28 cellular contexts compared by ENCODE assay signal in genomic region chr9:115393976-115394775, GRCh38.
A peak's percentile ranks its signal among the peaks of the same experiment; 100 is the strongest.
DNase-seq lines count a peak whose midpoint lies in the region; ATAC-seq and TF ChIP-seq lines count a peak whose summit lies in the region.
"Had no signal": no experiment of that assay in that cellular context is flagged by ENCODE, and none has a peak within 500 bp of the region (broad histone marks: within the 10 kb centered on the region; RNA-seq: fewer than 3 reads in every experiment).

No MANE protein-coding gene starts in this region.

- H3K27ac ChIP-seq in breast epithelium (no peak overlapping the region), mammary epithelial cell (ENCODE audit: insufficient read depth, low read depth, low read length) (peak overlapping the region; percentile 13), transverse colon (no peak overlapping the region)
- H3K27ac ChIP-seq: body of pancreas, esophagus muscularis mucosa, HL-60, lower lobe of right lung had no signal

- intact Hi-C loops in MCF 10A (cut with micrococcal nuclease) = no loop called here
- intact Hi-C loops in breast epithelium (cut with DNase I; ENCODE audit: low total_unique reads) = no loop called here
- intact Hi-C loops in mammary epithelial cell (cut with micrococcal nuclease) = no loop called here
- intact Hi-C loops in activated CD4-positive, alpha-beta T cell treated with anti-CD3 and anti-CD28 coated beads for 36 hours (cut with DNase I, micrococcal nuclease) = no loop called here
- intact Hi-C loops in transverse colon (cut with DNase I; ENCODE audit: low total_unique reads) = no loop called here

- no peaks in the 10 kb centered on the region for H3K79me2 ChIP-seq in mammary epithelial cell (ENCODE audit: insufficient read depth, low read length)

- no peak overlapping the region for H3K27ac Mint-ChIP-seq in MCF 10A (ENCODE audit: low read depth, unreplicated experiment)
- H3K27ac Mint-ChIP-seq in activated CD4-positive, alpha-beta T cell treated with anti-CD3 and anti-CD28 coated beads for 36 hours = no peak overlapping the region
- H3K27ac Mint-ChIP-seq: activated B cell treated with CpG ODN at 0.5 μM for 24 hours; activated CD4-positive, alpha-beta memory T cell treated with anti-CD3 and anti-CD28 coated beads for 36 hours; activated naive CD8-positive, alpha-beta T cell treated with anti-CD3 and anti-CD28 coated beads, Interleukin-2, amount 10 ng/mL, durations not matched to agents 7 days and 5 days; B cell; progenitor cell of endocrine pancreas; type B pancreatic cell had no signal

- H3K4me1 Mint-ChIP-seq in MCF 10A (ENCODE audit: insufficient read depth, unreplicated experiment) = peaks cover 5% of the 10 kb centered on the region
- no peaks in the 10 kb centered on the region for H3K4me1 Mint-ChIP-seq in activated CD4-positive, alpha-beta T cell treated with anti-CD3 and anti-CD28 coated beads for 36 hours
- H3K4me1 Mint-ChIP-seq: activated B cell treated with CpG ODN at 0.5 μM for 24 hours, B cell, neural crest cell had no signal

- dilution Hi-C loops in mammary epithelial cell (cut with HindIII; ENCODE audit: low sequenced_read_pairs) = no loop called here

- H3K9me3 Mint-ChIP-seq in MCF 10A (ENCODE audit: unreplicated experiment) = no peaks in the 10 kb centered on the region
- H3K9me3 Mint-ChIP-seq in activated CD4-positive, alpha-beta T cell treated with anti-CD3 and anti-CD28 coated beads for 36 hours (ENCODE audit: low read depth) = no peaks in the 10 kb centered on the region
- H3K9me3 Mint-ChIP-seq: activated B cell treated with CpG ODN at 0.5 μM for 24 hours; activated CD4-positive, alpha-beta memory T cell treated with anti-CD3 and anti-CD28 coated beads for 36 hours; activated naive CD8-positive, alpha-beta T cell treated with anti-CD3 and anti-CD28 coated beads, Interleukin-2, amount 10 ng/mL, durations not matched to agents 7 days and 5 days had no signal

- whole genome bisulfite sequencing in mammary epithelial cell (ENCODE audit: low coverage, missing lambda C conversion rate) = 72% methylated on average over 7 of the region's 7 CpGs
- 78 to 84% methylated on average over 5 to 7 of the region's 7 CpGs for WGBS in transverse colon (ENCODE audit: low coverage in 1 of 2), 2 donors

- no peaks in the 10 kb centered on the region for H4K20me1 ChIP-seq in mammary epithelial cell (ENCODE audit: insufficient read depth, low read length)

- H3K36me3 ChIP-seq in breast epithelium (no peaks in the 10 kb centered on the region), mammary epithelial cell (ENCODE audit: insufficient read depth, low read length) (no peaks in the 10 kb centered on the region), transverse colon (no peaks in the 10 kb centered on the region)
- H3K36me3 ChIP-seq: esophagus muscularis mucosa, lower lobe of right lung had no signal

- H3K27me3 ChIP-seq in breast epithelium (no peaks in the 10 kb centered on the region), mammary epithelial cell (ENCODE audit: insufficient read depth, low read length) (no peaks in the 10 kb centered on the region), transverse colon (no peaks in the 10 kb centered on the region)
- H3K27me3 ChIP-seq: body of pancreas, esophagus muscularis mucosa had no signal

- TF ChIP-seq POLR2A in breast epithelium (IDR thresholded peaks at IDR 0.05) (no peak), transverse colon (IDR thresholded peaks at IDR 0.05) (no peak)

- H3K4me3 ChIP-seq in breast epithelium = no peak overlapping the region
- H3K4me3 ChIP-seq in mammary epithelial cell (replicated peaks in 1 of 3; ENCODE audit: insufficient read depth in 1 of 3, low read depth in 2 of 3, low read length in 3 of 3) = no peak overlapping the region
- no peak overlapping the region for H3K4me3 ChIP-seq in transverse colon
- H3K4me3 ChIP-seq: body of pancreas, esophagus muscularis mucosa, lower lobe of right lung had no signal

- in situ Hi-C loops in mammary epithelial cell (cut with MboI; ENCODE audit: low sequenced_read_pairs in 2 of 2) = no loop called here
- in situ Hi-C loops in transverse colon (cut with MboI; ENCODE audit: low pct_ligation_motif_present in 1 of 4, low pct_unique_long_range_greater_than_20kb in 1 of 4, low sequenced_read_pairs in 3 of 4) = no loop called here

- POLR2A ChIA-PET in MCF 10A (lab: Yijun Ruan, JAX) = interaction anchor here (1.4 kb wide), 1 partner anchor 12 kb away, joined by 3 read pairs; no protein-coding TSS in a partner anchor
- POLR2A ChIA-PET in activated CD4-positive, alpha-beta T cell treated with anti-CD3 and anti-CD28 coated beads for 36 hours (lab: Charles Lee) = no interaction called here

- H3K36me3 Mint-ChIP-seq in MCF 10A (ENCODE audit: insufficient read depth, unreplicated experiment) = no peaks in the 10 kb centered on the region
- H3K36me3 Mint-ChIP-seq in activated CD4-positive, alpha-beta T cell treated with anti-CD3 and anti-CD28 coated beads for 36 hours (ENCODE audit: low read depth) = no peaks in the 10 kb centered on the region
- H3K36me3 Mint-ChIP-seq: activated CD4-positive, alpha-beta memory T cell treated with anti-CD3 and anti-CD28 coated beads for 36 hours; activated naive CD8-positive, alpha-beta T cell treated with anti-CD3 and anti-CD28 coated beads, Interleukin-2, amount 10 ng/mL, durations not matched to agents 7 days and 5 days; type B pancreatic cell had no signal

- BruUV-seq in MCF 10A (replicated peaks; lab: Mats Ljungman, UMichigan) = no TSS peak
- BruUV-seq in mammary epithelial cell (replicated peaks; lab: Mats Ljungman, UMichigan) = no TSS peak

- H3K4me2 ChIP-seq in mammary epithelial cell (ENCODE audit: insufficient read depth, low read depth, low read length) = no peak overlapping the region

- H3K27me3 Mint-ChIP-seq in MCF 10A (ENCODE audit: insufficient read depth, unreplicated experiment) = no peaks in the 10 kb centered on the region
- peaks cover 18% of the 10 kb centered on the region for H3K27me3 Mint-ChIP-seq in activated CD4-positive, alpha-beta T cell treated with anti-CD3 and anti-CD28 coated beads for 36 hours
- H3K27me3 Mint-ChIP-seq: activated B cell treated with CpG ODN at 0.5 μM for 24 hours, B cell had no signal

- no peak for TF ChIP-seq EP300 in transverse colon (IDR thresholded peaks at IDR 0.05; ENCODE audit: low read depth)

- no peak for ATAC-seq in activated CD4-positive, alpha-beta T cell treated with anti-CD3 and anti-CD28 coated beads for 36 hours
- ATAC-seq in HG03280 (IDR thresholded peaks at IDR 0.05; ENCODE audit: unreplicated experiment) = no peak
- ATAC-seq: body of pancreas, HCT116, HepG2, lower lobe of right lung, Right ventricle myocardium inferior had no signal

- H3K4me1 ChIP-seq in breast epithelium (no peaks in the 10 kb centered on the region), mammary epithelial cell (ENCODE audit: insufficient read depth, low read length) (peaks cover 30% of the 10 kb centered on the region), transverse colon (no peaks in the 10 kb centered on the region)
- H3K4me1 ChIP-seq: body of pancreas had no signal

- no peaks in the 10 kb centered on the region for H3K9me3 ChIP-seq in breast epithelium
- H3K9me3 ChIP-seq in mammary epithelial cell (replicated peaks; ENCODE audit: insufficient read depth, low read length) = no peaks in the 10 kb centered on the region
- H3K9me3 ChIP-seq in transverse colon = no peaks in the 10 kb centered on the region
- H3K9me3 ChIP-seq: body of pancreas, esophagus muscularis mucosa, lower lobe of right lung had no signal

- CTCF ChIA-PET in MCF 10A (lab: Yijun Ruan, JAX) (interaction anchor here (0.7 to 1.6 kb wide), 3 partner anchors 15 to 130 kb away, joined by 3 to 4 read pairs (median 3); no protein-coding TSS in a partner anchor), mammary epithelial cell (lab: Charles Lee; ENCODE audit: low non-redundant PET) (no interaction called here)
- CTCF ChIA-PET in activated CD4-positive, alpha-beta T cell treated with anti-CD3 and anti-CD28 coated beads for 36 hours (lab: Charles Lee) = interaction anchor here (0.6 kb wide), 1 partner anchor 14 kb away, joined by 3 read pairs; no protein-coding TSS in a partner anchor

- H3K9ac ChIP-seq in mammary epithelial cell (ENCODE audit: insufficient read depth, low read length) = no peak overlapping the region

- H3K4me3 Mint-ChIP-seq in MCF 10A (ENCODE audit: unreplicated experiment) = no peak overlapping the region
- no peak overlapping the region for H3K4me3 Mint-ChIP-seq in activated CD4-positive, alpha-beta T cell treated with anti-CD3 and anti-CD28 coated beads for 36 hours
- H3K4me3 Mint-ChIP-seq: activated B cell treated with CpG ODN at 0.5 μM for 24 hours; activated CD4-positive, alpha-beta memory T cell treated with anti-CD3 and anti-CD28 coated beads for 36 hours; activated naive CD8-positive, alpha-beta T cell treated with anti-CD3 and anti-CD28 coated beads, Interleukin-2, amount 10 ng/mL, durations not matched to agents 7 days and 5 days; B cell; neural crest cell; type B pancreatic cell had no signal

- H2AFZ ChIP-seq in mammary epithelial cell (ENCODE audit: low read depth, low read length) = no peak overlapping the region

- DNase-seq in MCF 10A (ENCODE audit: unreplicated experiment) = peak; percentile 20
- no peak for DNase-seq in breast epithelium (ENCODE audit: low spot score in 2 of 2)
- peak; percentile 75 for DNase-seq in mammary epithelial cell
- DNase-seq in hippocampal formation (lab: John Stamatoyannopoulos, UW) = peak; percentile 5 to 35
- no peak for DNase-seq in activated CD4-positive, alpha-beta T cell treated with anti-CD3 and anti-CD28 coated beads for 36 hours
- DNase-seq in transverse colon = no peak
- no peak for DNase-seq in NCI-H2227 (lab: John Stamatoyannopoulos, UW; ENCODE audit: unreplicated experiment)
- DNase-seq: 8988T; activated B cell treated with CpG ODN at 0.5 μM for 24 hours; activated CD4-positive, alpha-beta memory T cell treated with anti-CD3 and anti-CD28 coated beads for 36 hours; activated effector memory CD4-positive, alpha-beta T cell treated with anti-CD3 and anti-CD28 coated beads, Interleukin-2, amount 50 U/mL, for 16 hours; activated naive CD8-positive, alpha-beta T cell treated with anti-CD3 and anti-CD28 coated beads, Interleukin-2, amount 10 ng/mL, durations not matched to agents 7 days and 5 days; body of pancreas; Kasumi-1; lower lobe of right lung; NCI-H1694 treated with DMSO at 0.1 percent for 48 hours; NCI-H2227 treated with DMSO at 0.1 percent for 48 hours; T1000 had no signal

- no peak for TF ChIP-seq CTCF in MCF 10A (IDR thresholded peaks at IDR 0.05; ENCODE audit: unreplicated experiment)
- no peak for TF ChIP-seq CTCF in breast epithelium (IDR thresholded peaks at IDR 0.05)
- TF ChIP-seq CTCF in mammary epithelial cell (conservative IDR thresholded peaks at IDR 0.05 in 1 of 2, IDR thresholded peaks at IDR 0.05 in 1 of 2; ENCODE audit: extremely low read depth in 1 of 2, insufficient read depth in 1 of 2, low read depth in 1 of 2, low read length in 2 of 2) = no peak
- TF ChIP-seq CTCF in transverse colon (IDR thresholded peaks at IDR 0.05) = no peak

Comparison
In these comparisons a context has a peak if more than half of its experiments do, and no peak if none do; other contexts are left out.
1. DNase-seq: peak in MCF 10A (single experiment), mammary epithelial cell (single experiment) and hippocampal formation (2 of 2); none in breast epithelium (0 of 2), activated CD4-positive, alpha-beta T cell treated with anti-CD3 and anti-CD28 coated beads for 36 hours (single experiment), transverse colon (single experiment) and NCI-H2227 (single experiment).